ENCODE assay signal across 8 cellular contexts in the genomic region with DNA sequence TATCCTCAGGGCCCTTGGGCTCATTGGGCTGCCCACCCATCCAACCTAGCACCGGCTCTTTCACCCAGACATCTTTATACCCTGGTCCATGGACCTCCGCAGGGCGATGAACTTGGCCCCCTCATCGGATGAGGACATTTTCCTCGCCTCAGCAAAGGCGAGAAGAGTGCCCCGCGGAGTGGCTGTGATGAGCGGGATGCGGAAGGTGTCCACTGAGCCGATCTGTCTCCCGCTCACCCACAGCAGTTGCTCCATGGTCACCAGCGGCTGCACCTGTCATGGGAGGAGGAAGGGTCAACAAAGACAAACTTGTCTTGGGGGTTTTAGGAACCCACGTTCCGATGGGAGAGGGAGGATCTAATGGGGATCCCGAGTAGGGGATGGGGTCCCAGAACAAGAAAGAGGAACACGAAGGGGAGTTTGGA. TPM values are rescaled to one million over a fixed set of nuclear protein-coding genes. Genes with fewer than 3 reads are reported as not detected.
A peak's percentile ranks its signal among the peaks of the same experiment; 100 is the strongest.
DNase-seq lines count a peak whose midpoint lies in the region; ATAC-seq lines count a peak whose summit lies in the region.

No MANE protein-coding gene starts in this region.

- ATAC-seq in stimulated activated naive CD8-positive, alpha-beta T cell treated with anti-CD3 and anti-CD28 coated beads, Interleukin-15, amount 100 ng/mL, for 72 hours: no peak
- no peak for ATAC-seq in HG03520 (IDR thresholded peaks at IDR 0.05; ENCODE audit: unreplicated experiment)

- no peaks in the 10 kb centered on the region for H3K27me3 Mint-ChIP-seq in activated naive CD8-positive, alpha-beta T cell
- H3K27me3 Mint-ChIP-seq in immature natural killer cell (ENCODE audit: low read depth in 3 of 3): peaks cover 15 to 16% (median 15%) of the 10 kb centered on the region in 3 donors
- H3K27me3 Mint-ChIP-seq in stimulated activated naive CD8-positive, alpha-beta T cell treated with anti-CD3 and anti-CD28 coated beads, Interleukin-15, amount 100 ng/mL, for 72 hours: no peaks in the 10 kb centered on the region

- H3K36me3 Mint-ChIP-seq in activated naive CD8-positive, alpha-beta T cell: peaks cover under 1% of the 10 kb centered on the region
- H3K36me3 Mint-ChIP-seq in immature natural killer cell: peaks cover 0 to 14% (median 7%) of the 10 kb centered on the region in 3 donors

- H3K9me3 Mint-ChIP-seq in activated naive CD8-positive, alpha-beta T cell (ENCODE audit: low read depth): no peaks in the 10 kb centered on the region
- no peaks in the 10 kb centered on the region for H3K9me3 Mint-ChIP-seq in immature natural killer cell
- no peaks in the 10 kb centered on the region for H3K9me3 Mint-ChIP-seq in stimulated activated naive CD8-positive, alpha-beta T cell treated with anti-CD3 and anti-CD28 coated beads, Interleukin-15, amount 100 ng/mL, for 72 hours

- peaks cover 21% of the 10 kb centered on the region for H3K4me1 Mint-ChIP-seq in activated naive CD8-positive, alpha-beta T cell (ENCODE audit: low read depth)
- peaks cover 29 to 31% of the 10 kb centered on the region in 2 donors for H3K4me1 Mint-ChIP-seq in immature natural killer cell
- peaks cover 34% of the 10 kb centered on the region for H3K4me1 Mint-ChIP-seq in stimulated activated naive CD8-positive, alpha-beta T cell treated with anti-CD3 and anti-CD28 coated beads, Interleukin-15, amount 100 ng/mL, for 72 hours

- H3K27ac Mint-ChIP-seq in activated naive CD8-positive, alpha-beta T cell: peak overlapping the region; percentile 90
- H3K27ac Mint-ChIP-seq in immature natural killer cell: peak overlapping the region; percentile 86 to 97 (median 93)
- H3K27ac Mint-ChIP-seq in stimulated activated naive CD8-positive, alpha-beta T cell treated with anti-CD3 and anti-CD28 coated beads, Interleukin-15, amount 100 ng/mL, for 72 hours: peak overlapping the region; percentile 97 to 99

- DNase-seq in DMS53 (lab: John Stamatoyannopoulos, UW) (peak; percentile 30), DMS53 treated with DMSO at 0.1 percent for 48 hours (lab: John Stamatoyannopoulos, UW; ENCODE audit: unreplicated experiment) (no peak), immature natural killer cell (no peak), CD1c-positive myeloid dendritic cell (ENCODE audit: extremely low spot score) (no peak), NCI-H446 treated with DMSO at 0.1 percent for 48 hours (lab: John Stamatoyannopoulos, UW) (no peak)
- no peak for DNase-seq in stimulated activated naive CD8-positive, alpha-beta T cell treated with anti-CD3 and anti-CD28 coated beads, Interleukin-15, amount 100 ng/mL, for 72 hours

- H3K4me3 Mint-ChIP-seq in activated naive CD8-positive, alpha-beta T cell: peak overlapping the region; percentile 94
- peak overlapping the region; percentile 83 to 95 (median 94) for H3K4me3 Mint-ChIP-seq in immature natural killer cell
- peak overlapping the region; percentile 95 to 99 for H3K4me3 Mint-ChIP-seq in stimulated activated naive CD8-positive, alpha-beta T cell treated with anti-CD3 and anti-CD28 coated beads, Interleukin-15, amount 100 ng/mL, for 72 hours

RNA-seq across cellular contexts. Expression of a gene that starts 0.7 kb away (rescaled TPM):
- 10 to 100 TPM; 37.5 to 44.9 (median 40.5) TPM for polyA plus RNA-seq in immature natural killer cell

RNA-seq across cellular contexts. Expression of a gene that starts 16.9 kb away (rescaled TPM):
- not detected for polyA plus RNA-seq in immature natural killer cell

RNA-seq across cellular contexts. Expression of a gene that starts 34.4 kb away (rescaled TPM):
- 1 to 10 TPM; 1.5 to 3.2 (median 1.9) TPM for polyA plus RNA-seq in immature natural killer cell

RNA-seq across cellular contexts. Expression of a gene that starts 35.6 kb away (rescaled TPM):
- polyA plus RNA-seq in immature natural killer cell: 10 to 100 TPM; 18.8 to 52.1 (median 21.5) TPM

RNA-seq across cellular contexts. Expression of a gene that starts 40.0 kb away (rescaled TPM):
- polyA plus RNA-seq in immature natural killer cell: not detected
